1 cellular context compared by ENCODE assay signal in the genomic region with DNA sequence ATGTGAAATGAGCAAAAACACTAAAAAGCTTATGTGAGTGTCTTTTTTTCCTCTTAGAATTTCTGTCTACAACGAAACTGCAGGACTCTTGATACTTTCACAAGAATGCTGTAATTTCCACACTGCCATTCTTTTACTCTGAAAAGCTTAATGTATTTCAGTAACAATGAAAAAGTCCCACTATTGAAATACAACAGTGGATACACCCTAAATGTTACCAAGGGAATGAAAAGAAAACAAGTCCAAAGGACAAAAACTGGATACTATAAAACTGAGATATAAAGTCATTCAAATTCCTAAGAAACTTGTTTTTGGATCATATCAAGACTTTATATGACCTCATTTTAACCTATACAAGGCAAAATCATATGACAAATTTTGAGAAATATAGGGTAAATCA.
TF ChIP-seq lines count a peak whose summit lies in the region.

No MANE protein-coding gene starts in this region.

TF ChIP-seq in WTC11, 78 proteins besides CTCF, POLR2A, EP300 and RAD21 (continued from another document):
- TF ChIP-seq E2F5 (CRISPR knock-in tag; IDR thresholded peaks at IDR 0.05) (no peak), JAZF1 (CRISPR knock-in tag; IDR thresholded peaks at IDR 0.05) (no peak), NFE2L1 (CRISPR knock-in tag; IDR thresholded peaks at IDR 0.05) (no peak), SOX15 (CRISPR knock-in tag; IDR thresholded peaks at IDR 0.05) (no peak), ZNF138 (CRISPR knock-in tag; conservative IDR thresholded peaks at IDR 0.05) (no peak), SP1 (CRISPR knock-in tag; conservative IDR thresholded peaks at IDR 0.05) (no peak), MLX (CRISPR knock-in tag; IDR thresholded peaks at IDR 0.05) (no peak), GTF2I (CRISPR knock-in tag; conservative IDR thresholded peaks at IDR 0.05) (no peak), JUN (CRISPR knock-in tag; IDR thresholded peaks at IDR 0.05) (no peak), ELF4 (CRISPR knock-in tag; IDR thresholded peaks at IDR 0.05; ENCODE audit: low read depth) (no peak)
- TF ChIP-seq, protein P1, sequence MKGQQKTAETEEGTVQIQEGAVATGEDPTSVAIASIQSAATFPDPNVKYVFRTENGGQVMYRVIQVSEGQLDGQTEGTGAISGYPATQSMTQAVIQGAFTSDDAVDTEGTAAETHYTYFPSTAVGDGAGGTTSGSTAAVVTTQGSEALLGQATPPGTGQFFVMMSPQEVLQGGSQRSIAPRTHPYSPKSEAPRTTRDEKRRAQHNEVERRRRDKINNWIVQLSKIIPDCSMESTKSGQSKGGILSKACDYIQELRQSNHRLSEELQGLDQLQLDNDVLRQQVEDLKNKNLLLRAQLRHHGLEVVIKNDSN (CRISPR knock-in tag; IDR thresholded peaks at IDR 0.05), result no peak
